21 cellular contexts compared by ENCODE assay signal in the genomic region with DNA sequence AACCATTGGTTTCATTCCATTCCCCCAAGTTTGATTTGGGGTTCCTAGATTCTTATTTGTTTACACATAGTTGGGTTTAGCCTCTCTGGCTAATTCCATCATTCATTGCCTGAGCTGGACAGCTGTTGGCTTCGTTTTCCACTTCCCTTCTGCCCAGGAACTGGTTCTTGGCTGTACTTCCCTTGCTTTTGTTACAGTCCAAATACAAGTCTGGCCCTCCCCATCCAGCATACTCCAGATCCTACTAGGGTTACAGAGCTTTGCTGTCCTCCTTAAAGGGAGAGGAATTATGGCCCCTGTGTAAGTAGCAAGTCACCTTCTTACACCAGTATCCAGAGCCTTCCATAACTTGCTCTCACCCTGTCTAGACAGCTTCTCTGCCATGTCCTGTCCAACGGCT.
"Had no signal": no experiment of that assay in that cellular context is flagged by ENCODE, and none has a peak within 500 bp of the region (broad histone marks: within the 10 kb centered on the region; RNA-seq: fewer than 3 reads in every experiment).

No MANE protein-coding gene starts in this region.

- H3K36me3 ChIP-seq: esophagus squamous epithelium, neutrophil, pancreas, right atrium auricular region, stomach, thyroid gland, vagina had no signal

- H3K4me2 ChIP-seq: smooth muscle cell had no signal

- H3K27ac ChIP-seq: esophagus squamous epithelium, neutrophil, pancreas, right atrium auricular region, thyroid gland, vagina had no signal

- FAIRE-seq: endometrium, keratinocyte, pancreas had no signal

- H3K4me3 ChIP-seq: esophagus squamous epithelium, lung, pancreas, right atrium auricular region, smooth muscle cell, stomach, thyroid gland, vagina had no signal

- DNase-seq: cortex of kidney; effector memory CD8-positive, alpha-beta T cell; erythroblast; esophagus squamous epithelium; foreskin melanocyte; mesendoderm; natural killer cell; pancreas; stimulated activated CD4-positive, alpha-beta T cell treated with anti-CD3 and anti-CD28 coated beads, Interleukin-2, amount 100 ng/mL, for 24 hours; stimulated activated CD4-positive, alpha-beta T cell treated with anti-CD3 and anti-CD28 coated beads, Interleukin-4, amount 100 ng/mL, for 24 hours; stimulated activated naive CD4-positive, alpha-beta T cell treated with Interleukin-2 at 50 U/mL for 16 hours; stomach; thyroid gland; trophoblast cell had no signal

- H3K4me1 ChIP-seq: esophagus squamous epithelium, right atrium auricular region, thyroid gland, vagina had no signal

- H3K27me3 ChIP-seq: esophagus squamous epithelium, neutrophil, pancreas, right atrium auricular region, stomach, thyroid gland, vagina had no signal

- H3K9me3 ChIP-seq: esophagus squamous epithelium, neutrophil, pancreas, right atrium auricular region, stomach, thyroid gland, vagina had no signal
